Comparison of ENCODE assay signal across 8 cellular contexts in genomic region chrX:123960956-123961267, GRCh38. TPM values are rescaled to one million over a fixed set of nuclear protein-coding genes. Genes with fewer than 3 reads are reported as not detected.
DNase-seq lines count a peak whose midpoint lies in the region; ATAC-seq and TF ChIP-seq lines count a peak whose summit lies in the region.

No MANE protein-coding gene starts in this region.

- no peak overlapping the region; the same call in 1 of the 2 replicates for H2AFZ ChIP-seq in Karpas-422 (ENCODE audit: low read length)

- DNase-seq in BE2C (no peak), Karpas-422 (no peak), dorsolateral prefrontal cortex (no peak), NCI-H748 (lab: John Stamatoyannopoulos, UW; ENCODE audit: unreplicated experiment) (no peak), GM10266 (ENCODE audit: extremely low spot score) (no peak), T-helper 9 cell (no peak)

- peaks cover 5% of the 10 kb centered on the region; the same call in 1 of the 2 replicates for H4K20me1 ChIP-seq in Karpas-422 (ENCODE audit: insufficient read depth, low read depth, low read length)

- peak overlapping the region; percentile 89 to 97 (median 95) for H3K4me3 Mint-ChIP-seq in nephron

- H3K36me3 ChIP-seq in BE2C (no peaks in the 10 kb centered on the region), Karpas-422 (ENCODE audit: insufficient read depth, low read length) (no peaks in the 10 kb centered on the region)

- no peaks in the 10 kb centered on the region for H3K27me3 ChIP-seq in BE2C
- H3K27me3 ChIP-seq in Karpas-422 (ENCODE audit: low read length), result no peaks in the 10 kb centered on the region
- H3K27me3 ChIP-seq in dorsolateral prefrontal cortex, result peaks cover 0 to 14% (median 0%) of the 10 kb centered on the region in 45 donors

- TF ChIP-seq CTCF in BE2C (IDR thresholded peaks at IDR 0.05; ENCODE audit: low read depth, low read length), result no peak
- no peak for TF ChIP-seq CTCF in dorsolateral prefrontal cortex (IDR thresholded peaks at IDR 0.05 in 54 of 56, conservative IDR thresholded peaks at IDR 0.05 in 2 of 56; ENCODE audit: low read depth in 1 of 56, partially characterized antibody in 56 of 56)
- no peak for TF ChIP-seq CTCF in nephron (IDR thresholded peaks at IDR 0.05; ENCODE audit: unreplicated experiment in 3 of 3)
- TF ChIP-seq CTCF in GM10266 (IDR thresholded peaks at IDR 0.05; ENCODE audit: control insufficient read depth, insufficient read depth, low read depth, missing control alignments), result no peak

- intact Hi-C loops in dorsolateral prefrontal cortex (cut with DNase I), result loop anchor here (5.0 to 10.0 kb wide), 3 partner anchors 56 to 126 kb away; no protein-coding TSS in a partner anchor

- H3K4me3 ChIP-seq in BE2C (ENCODE audit: low read depth, low read length) (peak overlapping the region; percentile 83), Karpas-422 (ENCODE audit: low read length) (peak overlapping the region; percentile 75), dorsolateral prefrontal cortex (peak overlapping the region; percentile 47 to 84 (median 70))

- H3K9me2 ChIP-seq in Karpas-422 (replicated peaks; ENCODE audit: insufficient read depth, low read length), result no peaks in the 10 kb centered on the region

- H3K4me1 ChIP-seq in BE2C (no peaks in the 10 kb centered on the region), Karpas-422 (ENCODE audit: low read length) (peaks cover 19% of the 10 kb centered on the region)

- peak overlapping the region; percentile 94 to 99 (median 98) for H3K27ac Mint-ChIP-seq in nephron

- H3K9me3 ChIP-seq in BE2C, result no peaks in the 10 kb centered on the region
- H3K9me3 ChIP-seq in Karpas-422 (ENCODE audit: low read length), result no peaks in the 10 kb centered on the region

- H3K9me3 Mint-ChIP-seq in nephron, result peaks cover 4% of the 10 kb centered on the region

- no peak for ATAC-seq in GM21381 (IDR thresholded peaks at IDR 0.05; ENCODE audit: unreplicated experiment)

- peak overlapping the region; percentile 81 for H3K4me2 ChIP-seq in Karpas-422 (ENCODE audit: low read depth, low read length, poor library complexity, severe bottlenecking)

- H3K36me3 Mint-ChIP-seq in nephron (ENCODE audit: low read depth), result no peaks in the 10 kb centered on the region

- peaks cover 48% of the 10 kb centered on the region for H3K79me2 ChIP-seq in Karpas-422 (ENCODE audit: low read length)

- H3K27ac ChIP-seq in Karpas-422 (ENCODE audit: low read length), result peak overlapping the region; percentile 97
- peak overlapping the region; percentile 91 to 100 (median 99) for H3K27ac ChIP-seq in dorsolateral prefrontal cortex

- peaks cover 20% of the 10 kb centered on the region for H3K4me1 Mint-ChIP-seq in nephron

- no peaks in the 10 kb centered on the region for H3K27me3 Mint-ChIP-seq in nephron (ENCODE audit: low read depth)

- H3K9ac ChIP-seq in Karpas-422 (ENCODE audit: low read length), result peak overlapping the region; percentile 94

RNA-seq across cellular contexts. Expression of gene STAG2, which starts 0.6 kb away (rescaled TPM):
- polyA plus RNA-seq in BE2C (2012; ENCODE audit: insufficient read depth, insufficient read length, low read depth), result 33.1 TPM
- 75.7 and 98.4 TPM in 2 replicates for total RNA-seq in Karpas-422 (2014; rRNA removed; shearing (Covaris generic); ENCODE audit: low replicate concordance)
- 10 to 100 TPM; 38.8 to 81.8 (median 55.5) TPM for total RNA-seq in dorsolateral prefrontal cortex
